ENCODE assay signal across 8 cellular contexts in the genomic region with DNA sequence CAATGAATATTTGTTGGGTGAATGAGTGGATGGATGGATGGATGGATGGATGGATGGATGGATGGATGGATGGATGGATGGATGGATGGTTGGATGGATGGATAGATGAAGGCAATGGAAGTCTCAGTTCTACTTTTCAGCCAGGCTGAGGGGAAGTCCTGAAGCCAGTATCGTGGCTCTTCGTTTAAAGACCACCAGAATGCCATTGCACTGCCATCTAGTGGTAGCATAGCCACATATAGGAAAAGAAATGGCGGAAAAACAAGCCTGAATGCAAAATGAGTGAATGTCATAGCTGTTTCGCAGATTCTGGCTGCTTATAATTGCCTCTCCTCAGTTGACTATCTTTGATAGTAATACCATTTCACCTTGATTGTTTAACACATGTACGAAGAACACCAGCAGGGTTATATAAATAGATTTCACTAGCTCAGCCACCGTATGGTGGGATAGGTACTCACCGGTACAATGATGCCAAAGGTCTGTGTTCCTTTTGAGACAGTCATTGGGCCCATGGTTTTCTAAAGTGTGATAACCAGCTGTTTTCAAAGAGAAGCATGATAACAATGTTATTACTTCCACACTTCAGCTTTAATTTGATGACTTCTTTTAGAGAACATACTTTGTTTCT.
DNase-seq lines count a peak whose midpoint lies in the region; ATAC-seq and TF ChIP-seq lines count a peak whose summit lies in the region.

No MANE protein-coding gene starts in this region.

- H3K36me3 Mint-ChIP-seq in memory B cell, result no peaks in the 10 kb centered on the region

- DNase-seq in AG04449 (ENCODE audit: low read depth, low spot score) (no peak), GM13977 (ENCODE audit: low spot score) (peak; percentile 63), NCI-H2171 treated with DMSO at 0.1 percent for 48 hours (lab: John Stamatoyannopoulos, UW) (peak; percentile 45), WERI-Rb-1 (peak; percentile 53), ecto neural progenitor cell (ENCODE audit: low spot score) (peak; percentile 59), memory B cell (ENCODE audit: low spot score in 2 of 2) (peak; percentile 41 to 56), substantia nigra (lab: John Stamatoyannopoulos, UW) (peak in 27 of 49 donors; percentile 2 to 60 (median 16))

- H3K9me3 Mint-ChIP-seq in memory B cell, result no peaks in the 10 kb centered on the region

- H3K27ac Mint-ChIP-seq in memory B cell, result no peak overlapping the region

- TF ChIP-seq CTCF in AG04449 (IDR thresholded peaks at IDR 0.05; ENCODE audit: insufficient read depth, low read length, missing control alignments) (peak; percentile 66), GM13977 (IDR thresholded peaks at IDR 0.05; ENCODE audit: extremely low read depth, insufficient read depth, missing control alignments) (peak; percentile 82), WERI-Rb-1 (IDR thresholded peaks at IDR 0.05; ENCODE audit: low read depth, low read length) (peak; percentile 73)

- POLR2A ChIA-PET in AG04449 (lab: Yijun Ruan, JAX), result no interaction called here

- no peaks in the 10 kb centered on the region for H3K36me3 ChIP-seq in WERI-Rb-1

- H3K4me3 Mint-ChIP-seq in memory B cell, result no peak overlapping the region

- H3K27me3 Mint-ChIP-seq in memory B cell, result no peaks in the 10 kb centered on the region

- H3K27ac ChIP-seq in WERI-Rb-1 (no peak overlapping the region), substantia nigra (ENCODE audit: low read depth, low read length, poor library complexity, severe bottlenecking) (no peak overlapping the region)

- ATAC-seq in HG03060 (IDR thresholded peaks at IDR 0.05; ENCODE audit: low read depth, unreplicated experiment), result peak; percentile 60
- ATAC-seq in memory B cell (ENCODE audit: low read depth), result peak; percentile 79

- H3K4me3 ChIP-seq in AG04449 (ENCODE audit: low read depth, low read length) (no peak overlapping the region), WERI-Rb-1 (ENCODE audit: low read depth, low read length) (no peak overlapping the region)

- peaks cover 17% of the 10 kb centered on the region for H3K27me3 ChIP-seq in WERI-Rb-1 (ENCODE audit: insufficient read depth, low read depth, severe bottlenecking)

- H3K4me1 Mint-ChIP-seq in memory B cell, result peaks cover 4% of the 10 kb centered on the region

- CTCF ChIA-PET in AG04449 (lab: Yijun Ruan, JAX), result interaction anchor here (0.6 to 6.8 kb wide), 41 partner anchors 8 to 246 kb away, joined by 3 to 116 read pairs (median 5); partner anchors contain the start of gene ROCK1

- in situ Hi-C loops in GM13977 (cut with MboI; ENCODE audit: low pct_unique_long_range_greater_than_20kb, low sequenced_read_pairs, unreplicated experiment), result no loop called here

- no peaks in the 10 kb centered on the region for H3K9me3 ChIP-seq in WERI-Rb-1 (ENCODE audit: severe bottlenecking)
